ENCODE assay signal across 8 cellular contexts in the genomic region with DNA sequence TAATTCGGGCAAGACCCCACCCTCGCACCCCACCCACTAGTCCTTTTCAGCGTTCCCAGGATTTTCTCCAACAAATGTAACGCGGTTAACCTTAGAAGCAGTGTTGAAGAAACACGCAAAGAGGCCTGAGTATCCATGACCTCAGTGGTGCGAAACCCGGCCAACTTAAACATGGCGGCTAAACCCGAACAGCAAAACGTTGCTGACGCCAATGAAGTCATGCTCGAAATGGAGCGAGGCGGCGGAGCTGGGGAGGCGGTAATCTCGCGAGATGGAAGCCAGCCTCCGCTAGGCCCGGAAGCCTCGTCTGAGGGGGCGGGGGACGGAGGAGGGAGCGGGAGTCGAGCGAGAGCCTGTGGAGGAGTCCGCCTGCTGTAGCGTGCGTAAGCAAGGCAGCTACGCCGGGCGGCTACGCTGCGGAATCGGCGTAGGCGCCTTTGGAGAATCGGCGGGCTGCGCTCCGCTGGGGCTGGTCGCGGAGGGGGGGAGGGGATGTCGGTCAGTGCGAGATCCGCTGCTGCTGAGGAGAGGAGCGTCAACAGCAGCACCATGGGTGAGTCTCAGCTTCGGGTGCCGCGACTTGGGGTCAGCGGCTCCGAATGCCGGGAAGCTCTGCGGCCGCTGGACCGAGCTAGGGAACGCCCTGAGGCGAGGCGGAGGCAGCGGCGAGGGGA. TPM values are rescaled to one million over a fixed set of nuclear protein-coding genes. Genes with fewer than 3 reads are reported as not detected.
A peak's percentile ranks its signal among the peaks of the same experiment; 100 is the strongest.
DNase-seq lines count a peak whose midpoint lies in the region; ATAC-seq lines count a peak whose summit lies in the region.

A gene (plus strand): TSS at position 340 of the 674 bp plus-strand sequence. CDS start 153 bp downstream, at position 493.

- H3K9me3 ChIP-seq in effector memory CD4-positive, alpha-beta T cell (ENCODE audit: control insufficient read depth, low read length): no peaks in the 10 kb centered on the region

- H3K27me3 ChIP-seq in effector memory CD4-positive, alpha-beta T cell (replicated peaks; ENCODE audit: control insufficient read depth, insufficient read depth, low read length, poor library complexity, severe bottlenecking): no peaks in the 10 kb centered on the region

- peak; percentile 83 for ATAC-seq in GM21360 (IDR thresholded peaks at IDR 0.05; ENCODE audit: unreplicated experiment)

- peak; percentile 100 for DNase-seq in COLO668 (lab: John Stamatoyannopoulos, UW; ENCODE audit: unreplicated experiment)
- peak; percentile 97 for DNase-seq in HT1080 (ENCODE audit: low read depth)
- DNase-seq in NOMO-1 treated with DMSO at 0.1 percent for 48 hours (lab: John Stamatoyannopoulos, UW; ENCODE audit: unreplicated experiment): peak; percentile 95
- DNase-seq in activated CD8-positive, alpha-beta memory T cell treated with anti-CD3 and anti-CD28 coated beads for 4 hours (ENCODE audit: low read depth in 2 of 2): peak; percentile 97 to 99
- DNase-seq in effector memory CD4-positive, alpha-beta T cell: peak; percentile 97 to 98 (median 98)
- peak; percentile 100 for DNase-seq in medulla oblongata (ENCODE audit: extremely low spot score)
- DNase-seq in stimulated activated CD8-positive, alpha-beta memory T cell treated with anti-CD3 and anti-CD28 coated beads, Interleukin-12 subunit alpha, Interleukin-12 subunit beta, amount 100 ng/mL, for 1 hour (ENCODE audit: low read depth): peak; percentile 97

- H3K36me3 ChIP-seq in effector memory CD4-positive, alpha-beta T cell (ENCODE audit: control insufficient read depth, insufficient read depth, low read length): no peaks in the 10 kb centered on the region

- H3K4me3 ChIP-seq in effector memory CD4-positive, alpha-beta T cell (ENCODE audit: insufficient read depth, low read depth, low read length, poor library complexity, severe bottlenecking): peak within 1 kb of the TSS; percentile 89

- peaks cover 15% of the 10 kb centered on the region for H3K4me1 ChIP-seq in effector memory CD4-positive, alpha-beta T cell (ENCODE audit: control insufficient read depth, insufficient read depth, low read length, poor library complexity, severe bottlenecking)

- peak within 1 kb of the TSS; percentile 95 for H3K27ac ChIP-seq in effector memory CD4-positive, alpha-beta T cell (ENCODE audit: insufficient read depth, low read length, poor library complexity, severe bottlenecking)

RNA-seq across cellular contexts. Expression of the gene that starts here (rescaled TPM):
- total RNA-seq in HT1080 (2014; rRNA removed; shearing (Covaris generic)): 180 and 266 TPM in 2 replicates
- polyA plus RNA-seq in HT1080 (2015; cell fraction: cytosol; rRNA removed): 273 and 294 TPM in 2 replicates
- polyA plus RNA-seq in HT1080 (2015; cell fraction: nucleus; rRNA removed): 275 and 280 TPM in 2 replicates

Comparison
In these comparisons a context has a peak if more than half of its experiments do, and no peak if none do; other contexts are left out.
1. Peak in every context shown above with its lines: DNase-seq, ATAC-seq, H3K4me3 ChIP-seq and H3K27ac ChIP-seq.